ENCODE assay signal across 1 cellular context in genomic region chr6:98985391-98985790, GRCh38.
TF ChIP-seq lines count a peak whose summit lies in the region.

No MANE protein-coding gene starts in this region.

TF ChIP-seq in GM23338, 12 proteins besides CTCF, POLR2A, EP300 and RAD21 (continued from another document):
- TF ChIP-seq, protein P1, sequence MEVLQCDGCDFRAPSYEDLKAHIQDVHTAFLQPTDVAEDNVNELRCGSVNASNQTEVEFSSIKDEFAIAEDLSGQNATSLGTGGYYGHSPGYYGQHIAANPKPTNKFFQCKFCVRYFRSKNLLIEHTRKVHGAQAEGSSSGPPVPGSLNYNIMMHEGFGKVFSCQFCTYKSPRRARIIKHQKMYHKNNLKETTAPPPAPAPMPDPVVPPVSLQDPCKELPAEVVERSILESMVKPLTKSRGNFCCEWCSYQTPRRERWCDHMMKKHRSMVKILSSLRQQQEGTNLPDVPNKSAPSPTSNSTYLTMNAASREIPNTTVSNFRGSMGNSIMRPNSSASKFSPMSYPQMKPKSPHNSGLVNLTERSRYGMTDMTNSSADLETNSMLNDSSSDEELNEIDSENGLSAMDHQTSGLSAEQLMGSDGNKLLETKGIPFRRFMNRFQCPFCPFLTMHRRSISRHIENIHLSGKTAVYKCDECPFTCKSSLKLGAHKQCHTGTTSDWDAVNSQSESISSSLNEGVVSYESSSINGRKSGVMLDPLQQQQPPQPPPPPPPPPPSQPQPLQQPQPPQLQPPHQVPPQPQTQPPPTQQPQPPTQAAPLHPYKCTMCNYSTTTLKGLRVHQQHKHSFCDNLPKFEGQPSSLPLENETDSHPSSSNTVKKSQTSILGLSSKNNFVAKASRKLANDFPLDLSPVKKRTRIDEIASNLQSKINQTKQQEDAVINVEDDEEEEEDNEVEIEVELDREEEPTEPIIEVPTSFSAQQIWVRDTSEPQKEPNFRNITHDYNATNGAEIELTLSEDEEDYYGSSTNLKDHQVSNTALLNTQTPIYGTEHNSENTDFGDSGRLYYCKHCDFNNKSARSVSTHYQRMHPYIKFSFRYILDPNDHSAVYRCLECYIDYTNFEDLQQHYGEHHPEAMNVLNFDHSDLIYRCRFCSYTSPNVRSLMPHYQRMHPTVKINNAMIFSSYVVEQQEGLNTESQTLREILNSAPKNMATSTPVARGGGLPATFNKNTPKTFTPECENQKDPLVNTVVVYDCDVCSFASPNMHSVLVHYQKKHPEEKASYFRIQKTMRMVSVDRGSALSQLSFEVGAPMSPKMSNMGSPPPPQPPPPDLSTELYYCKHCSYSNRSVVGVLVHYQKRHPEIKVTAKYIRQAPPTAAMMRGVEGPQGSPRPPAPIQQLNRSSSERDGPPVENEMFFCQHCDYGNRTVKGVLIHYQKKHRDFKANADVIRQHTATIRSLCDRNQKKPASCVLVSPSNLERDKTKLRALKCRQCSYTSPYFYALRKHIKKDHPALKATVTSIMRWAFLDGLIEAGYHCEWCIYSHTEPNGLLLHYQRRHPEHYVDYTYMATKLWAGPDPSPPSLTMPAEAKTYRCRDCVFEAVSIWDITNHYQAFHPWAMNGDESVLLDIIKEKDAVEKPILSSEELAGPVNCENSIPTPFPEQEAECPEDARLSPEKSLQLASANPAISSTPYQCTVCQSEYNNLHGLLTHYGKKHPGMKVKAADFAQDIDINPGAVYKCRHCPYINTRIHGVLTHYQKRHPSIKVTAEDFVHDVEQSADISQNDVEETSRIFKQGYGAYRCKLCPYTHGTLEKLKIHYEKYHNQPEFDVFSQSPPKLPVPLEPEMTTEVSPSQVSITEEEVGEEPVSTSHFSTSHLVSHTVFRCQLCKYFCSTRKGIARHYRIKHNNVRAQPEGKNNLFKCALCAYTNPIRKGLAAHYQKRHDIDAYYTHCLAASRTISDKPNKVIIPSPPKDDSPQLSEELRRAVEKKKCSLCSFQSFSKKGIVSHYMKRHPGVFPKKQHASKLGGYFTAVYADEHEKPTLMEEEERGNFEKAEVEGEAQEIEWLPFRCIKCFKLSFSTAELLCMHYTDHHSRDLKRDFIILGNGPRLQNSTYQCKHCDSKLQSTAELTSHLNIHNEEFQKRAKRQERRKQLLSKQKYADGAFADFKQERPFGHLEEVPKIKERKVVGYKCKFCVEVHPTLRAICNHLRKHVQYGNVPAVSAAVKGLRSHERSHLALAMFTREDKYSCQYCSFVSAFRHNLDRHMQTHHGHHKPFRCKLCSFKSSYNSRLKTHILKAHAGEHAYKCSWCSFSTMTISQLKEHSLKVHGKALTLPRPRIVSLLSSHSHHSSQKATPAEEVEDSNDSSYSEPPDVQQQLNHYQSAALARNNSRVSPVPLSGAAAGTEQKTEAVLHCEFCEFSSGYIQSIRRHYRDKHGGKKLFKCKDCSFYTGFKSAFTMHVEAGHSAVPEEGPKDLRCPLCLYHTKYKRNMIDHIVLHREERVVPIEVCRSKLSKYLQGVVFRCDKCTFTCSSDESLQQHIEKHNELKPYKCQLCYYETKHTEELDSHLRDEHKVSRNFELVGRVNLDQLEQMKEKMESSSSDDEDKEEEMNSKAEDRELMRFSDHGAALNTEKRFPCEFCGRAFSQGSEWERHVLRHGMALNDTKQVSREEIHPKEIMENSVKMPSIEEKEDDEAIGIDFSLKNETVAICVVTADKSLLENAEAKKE (CRISPR knock-in tag; IDR thresholded peaks at IDR 0.05), result no peak
- TF ChIP-seq POLR2AphosphoS5 (IDR thresholded peaks at IDR 0.05; ENCODE audit: low read depth), result no peak
- no peak for TF ChIP-seq EZH2 (IDR thresholded peaks at IDR 0.05; ENCODE audit: low read depth, unreplicated experiment)
- no peak for TF ChIP-seq EZH2phosphoT487 (IDR thresholded peaks at IDR 0.05; ENCODE audit: unreplicated experiment)
- TF ChIP-seq ZNF114 (CRISPR knock-in tag; IDR thresholded peaks at IDR 0.05), result no peak
- TF ChIP-seq JUNB (IDR thresholded peaks at IDR 0.05; ENCODE audit: unreplicated experiment), result no peak
- TF ChIP-seq, protein P2, sequence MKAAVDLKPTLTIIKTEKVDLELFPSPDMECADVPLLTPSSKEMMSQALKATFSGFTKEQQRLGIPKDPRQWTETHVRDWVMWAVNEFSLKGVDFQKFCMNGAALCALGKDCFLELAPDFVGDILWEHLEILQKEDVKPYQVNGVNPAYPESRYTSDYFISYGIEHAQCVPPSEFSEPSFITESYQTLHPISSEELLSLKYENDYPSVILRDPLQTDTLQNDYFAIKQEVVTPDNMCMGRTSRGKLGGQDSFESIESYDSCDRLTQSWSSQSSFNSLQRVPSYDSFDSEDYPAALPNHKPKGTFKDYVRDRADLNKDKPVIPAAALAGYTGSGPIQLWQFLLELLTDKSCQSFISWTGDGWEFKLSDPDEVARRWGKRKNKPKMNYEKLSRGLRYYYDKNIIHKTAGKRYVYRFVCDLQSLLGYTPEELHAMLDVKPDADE (IDR thresholded peaks at IDR 0.05), result no peak
- no peak for TF ChIP-seq ZNF331 (CRISPR knock-in tag; IDR thresholded peaks at IDR 0.05; ENCODE audit: low read depth)
